Comparison of ENCODE assay signal across 14 cellular contexts in genomic region chr2:58215429-58215828, GRCh38. TPM values are rescaled to one million over a fixed set of nuclear protein-coding genes. Genes with fewer than 3 reads are reported as not detected.
DNase-seq lines count a peak whose midpoint lies in the region; ATAC-seq and TF ChIP-seq lines count a peak whose summit lies in the region.
"Had no signal": no experiment of that assay in that cellular context is flagged by ENCODE, and none has a peak within 500 bp of the region (broad histone marks: within the 10 kb centered on the region; RNA-seq: fewer than 3 reads in every experiment).

No MANE protein-coding gene starts in this region.

- H3K27me3 ChIP-seq in hepatocyte (no peaks in the 10 kb centered on the region), breast epithelium (no peaks in the 10 kb centered on the region)
- H3K27me3 ChIP-seq: spleen had no signal

- H3K36me3 ChIP-seq in hepatocyte (replicated peaks; ENCODE audit: insufficient read depth, low read depth), result no peaks in the 10 kb centered on the region
- peaks cover 1% of the 10 kb centered on the region for H3K36me3 ChIP-seq in breast epithelium

- DNase-seq in NCI-H1092 (lab: John Stamatoyannopoulos, UW), result peak; percentile 32
- peak; percentile 2 for DNase-seq in NCI-H2196 treated with DMSO at 0.1 percent for 48 hours (lab: John Stamatoyannopoulos, UW; ENCODE audit: unreplicated experiment)
- peak; percentile 61 for DNase-seq in dermis blood vessel endothelial cell
- DNase-seq in myocyte (ENCODE audit: low read depth), result peak; percentile 11
- DNase-seq in hepatocyte (ENCODE audit: low spot score), result no peak
- DNase-seq in NK-92 treated with Interleukin-12 subunit alpha and Interleukin-12 subunit beta, amount 100 ng/mL, for 24 hours (lab: John Stamatoyannopoulos, UW), result no peak
- no peak for DNase-seq in breast epithelium (ENCODE audit: low spot score in 2 of 2)
- DNase-seq: activated CD4-positive, alpha-beta memory T cell treated with anti-CD3 and anti-CD28 coated beads, Interleukin-2, amount 10 ng/mL, durations not matched to agents 7 days and 5 days; CD8-positive, alpha-beta memory T cell; left ventricle myocardium inferior; MM.1S; spleen had no signal

- no peaks in the 10 kb centered on the region for H4K20me1 ChIP-seq in hepatocyte (ENCODE audit: insufficient read depth, poor library complexity, severe bottlenecking)

- no peak overlapping the region for H2AFZ ChIP-seq in hepatocyte
- H2AFZ ChIP-seq: GM23338 had no signal

- ATAC-seq in GM21825 (IDR thresholded peaks at IDR 0.05; ENCODE audit: unreplicated experiment), result no peak
- ATAC-seq: GM23338 had no signal

- WGBS in hepatocyte (ENCODE audit: low lambda C conversion rate, missing lambda C conversion rate), result 81% methylated on average over 1 of the region's 1 CpG

- H3K27ac ChIP-seq in hepatocyte (no peak overlapping the region), breast epithelium (no peak overlapping the region)
- H3K27ac ChIP-seq: left ventricle myocardium inferior had no signal

- no peaks in the 10 kb centered on the region for H3K9me3 ChIP-seq in hepatocyte (ENCODE audit: low read depth)
- peaks cover 7% of the 10 kb centered on the region in 2 donors for H3K9me3 ChIP-seq in breast epithelium
- H3K9me3 ChIP-seq: left ventricle myocardium inferior had no signal

- H3K4me3 ChIP-seq in hepatocyte (no peak overlapping the region), breast epithelium (no peak overlapping the region)
- H3K4me3 ChIP-seq: GM23338, left ventricle myocardium inferior, spleen had no signal

- H3K79me2 ChIP-seq in hepatocyte, result no peaks in the 10 kb centered on the region

- H3K9me2 ChIP-seq in hepatocyte (replicated peaks; ENCODE audit: insufficient read depth), result no peaks in the 10 kb centered on the region

- intact Hi-C loops in breast epithelium (cut with DNase I; ENCODE audit: low total_unique reads), result no loop called here

- H3K4me2 ChIP-seq in hepatocyte, result no peak overlapping the region
- H3K4me2 ChIP-seq: GM23338 had no signal

- H3K4me1 ChIP-seq in hepatocyte (ENCODE audit: insufficient read depth) (no peaks in the 10 kb centered on the region), breast epithelium (no peaks in the 10 kb centered on the region)

- no peak for TF ChIP-seq CTCF in hepatocyte (IDR thresholded peaks at IDR 0.05; ENCODE audit: poor library complexity)
- no peak for TF ChIP-seq CTCF in breast epithelium (IDR thresholded peaks at IDR 0.05)

- TF ChIP-seq POLR2A in breast epithelium (IDR thresholded peaks at IDR 0.05), result no peak

RNA-seq across cellular contexts. Expression of gene FANCL, which starts 25.7 kb away (rescaled TPM):
- 22.1 and 23.5 TPM in 2 replicates for total RNA-seq in dermis blood vessel endothelial cell
- total RNA-seq in myocyte, result 5.0 and 5.5 TPM in 2 replicates
- 3.7 TPM for polyA plus RNA-seq in myocyte (2012)
- 28.7 and 32.7 TPM in 2 replicates for total RNA-seq in hepatocyte
- polyA plus RNA-seq in hepatocyte, result 15.7 and 20.8 TPM in 2 replicates
- 10 to 100 TPM; 10.9 to 48.4 (median 38.0) TPM for total RNA-seq in breast epithelium

Comparison
In these comparisons a context has a peak if more than half of its experiments do, and no peak if none do; other contexts are left out.
1. DNase-seq: peak in NCI-H1092 (single experiment), NCI-H2196 treated with DMSO at 0.1 percent for 48 hours (single experiment), dermis blood vessel endothelial cell (single experiment) and myocyte (single experiment); none in hepatocyte (single experiment), NK-92 treated with Interleukin-12 subunit alpha and Interleukin-12 subunit beta, amount 100 ng/mL, for 24 hours (single experiment) and breast epithelium (0 of 2).